Comparison of ENCODE assay signal across 21 cellular contexts in genomic region chr18:27656167-27656778, GRCh38.
DNase-seq lines count a peak whose midpoint lies in the region; ATAC-seq, FAIRE-seq and TF ChIP-seq lines count a peak whose summit lies in the region.
"Had no signal": no experiment of that assay in that cellular context is flagged by ENCODE, and none has a peak within 500 bp of the region (broad histone marks: within the 10 kb centered on the region; RNA-seq: fewer than 3 reads in every experiment).

No MANE protein-coding gene starts in this region.

- no peak overlapping the region for H3K27ac Mint-ChIP-seq in activated naive CD4-positive, alpha-beta T cell treated with anti-CD3 and anti-CD28 coated beads for 36 hours
- H3K27ac Mint-ChIP-seq: activated naive CD8-positive, alpha-beta T cell treated with anti-CD3 and anti-CD28 coated beads, Interleukin-2, amount 50 U/mL, for 24 hours; activated T-cell treated with anti-CD3 and anti-CD28 coated beads, Interleukin-2, amount 50 U/mL, for 24 hours; stimulated activated effector memory CD8-positive, alpha-beta T cell treated with anti-CD3 and anti-CD28 coated beads, Interleukin-12 subunit alpha, Interleukin-12 subunit beta, amount 100 ng/mL, for 72 hours; T-helper 1 cell treated with Interleukin-12 subunit alpha and Interleukin-12 subunit beta and Interleukin-4 antibody, amounts not matched to agents 30 μg/mL and 1 μg/mL, for 36 hours had no signal

- H3K4me3 Mint-ChIP-seq in activated naive CD4-positive, alpha-beta T cell treated with anti-CD3 and anti-CD28 coated beads for 36 hours, result no peak overlapping the region
- H3K4me3 Mint-ChIP-seq: activated naive CD8-positive, alpha-beta T cell treated with anti-CD3 and anti-CD28 coated beads, Interleukin-2, amount 50 U/mL, for 24 hours; activated T-cell treated with anti-CD3 and anti-CD28 coated beads, Interleukin-2, amount 50 U/mL, for 24 hours; stimulated activated effector memory CD8-positive, alpha-beta T cell treated with anti-CD3 and anti-CD28 coated beads, Interleukin-12 subunit alpha, Interleukin-12 subunit beta, amount 100 ng/mL, for 72 hours; T-helper 1 cell treated with Interleukin-12 subunit alpha and Interleukin-12 subunit beta and Interleukin-4 antibody, amounts not matched to agents 30 μg/mL and 1 μg/mL, for 36 hours had no signal

- intact Hi-C loops in pancreas (cut with DNase I), result no loop called here
- intact Hi-C loops in activated naive CD4-positive, alpha-beta T cell treated with anti-CD3 and anti-CD28 coated beads for 36 hours (cut with micrococcal nuclease), result no loop called here

- 18 to 26% methylated on average over 5 of the region's 5 CpGs for WGBS in pancreas, 2 donors
- 39 to 41% methylated on average over 5 of the region's 5 CpGs for WGBS in gastroesophageal sphincter (ENCODE audit: low coverage in 1 of 2), 2 donors

- FAIRE-seq in pancreas (lab: Jason Lieb, UNC), result no peak
- FAIRE-seq: G401.6 had no signal

- TF ChIP-seq POLR2A in gastroesophageal sphincter (IDR thresholded peaks at IDR 0.05), result no peak

- in situ Hi-C loops in brain microvascular endothelial cell (cut with HindIII; ENCODE audit: low pct_ligation_motif_present, low sequenced_read_pairs), result no loop called here

- DNase-seq in EL (peak; percentile 66), HS-5 (ENCODE audit: low read depth) (peak; percentile 23), brain microvascular endothelial cell (peak; percentile 29), pancreas (peak in 1 of 6 donors; percentile 11)
- DNase-seq in activated naive CD4-positive, alpha-beta T cell treated with anti-CD3 and anti-CD28 coated beads for 36 hours, result no peak
- DNase-seq: activated CD4-positive, alpha-beta T cell treated with anti-CD3 and anti-CD28 coated beads for 4 hours; activated naive CD8-positive, alpha-beta T cell treated with anti-CD3 and anti-CD28 coated beads, Interleukin-2, amount 50 U/mL, for 24 hours; activated T-cell treated with anti-CD3 and anti-CD28 coated beads, Interleukin-2, amount 50 U/mL, for 24 hours; C1 segment of cervical spinal cord; dermis blood vessel endothelial cell; MM.1S; NCI-H2171 treated with DMSO at 0.1 percent for 48 hours; OCI-M1; stimulated activated CD4-positive, alpha-beta T cell treated with anti-CD3 and anti-CD28 coated beads, Interleukin-4, amount 100 ng/mL, for 1 hour had no signal

- no peaks in the 10 kb centered on the region for H3K36me3 ChIP-seq in brain microvascular endothelial cell (replicated peaks)
- no peaks in the 10 kb centered on the region for H3K36me3 ChIP-seq in pancreas
- no peaks in the 10 kb centered on the region for H3K36me3 ChIP-seq in gastroesophageal sphincter
- H3K36me3 ChIP-seq: vagina had no signal

- H3K9me3 ChIP-seq in pancreas (no peaks in the 10 kb centered on the region), gastroesophageal sphincter (no peaks in the 10 kb centered on the region)
- H3K9me3 ChIP-seq: vagina had no signal

- H3K27me3 Mint-ChIP-seq in activated naive CD4-positive, alpha-beta T cell treated with anti-CD3 and anti-CD28 coated beads for 36 hours (ENCODE audit: low read depth), result no peaks in the 10 kb centered on the region
- H3K27me3 Mint-ChIP-seq: activated naive CD8-positive, alpha-beta T cell treated with anti-CD3 and anti-CD28 coated beads, Interleukin-2, amount 50 U/mL, for 24 hours; activated T-cell treated with anti-CD3 and anti-CD28 coated beads, Interleukin-2, amount 50 U/mL, for 24 hours had no signal

- H3K4me1 ChIP-seq in pancreas (peaks cover 4 to 7% (median 4%) of the 10 kb centered on the region in 3 donors), gastroesophageal sphincter (no peaks in the 10 kb centered on the region)
- H3K4me1 ChIP-seq: vagina had no signal

- no peaks in the 10 kb centered on the region for H3K4me1 Mint-ChIP-seq in activated naive CD4-positive, alpha-beta T cell treated with anti-CD3 and anti-CD28 coated beads for 36 hours (ENCODE audit: low read depth)
- H3K4me1 Mint-ChIP-seq: activated naive CD8-positive, alpha-beta T cell treated with anti-CD3 and anti-CD28 coated beads, Interleukin-2, amount 50 U/mL, for 24 hours; stimulated activated effector memory CD8-positive, alpha-beta T cell treated with anti-CD3 and anti-CD28 coated beads, Interleukin-12 subunit alpha, Interleukin-12 subunit beta, amount 100 ng/mL, for 72 hours had no signal

- H3K36me3 Mint-ChIP-seq in activated naive CD4-positive, alpha-beta T cell treated with anti-CD3 and anti-CD28 coated beads for 36 hours (ENCODE audit: low read depth), result no peaks in the 10 kb centered on the region
- H3K36me3 Mint-ChIP-seq: stimulated activated effector memory CD8-positive, alpha-beta T cell treated with anti-CD3 and anti-CD28 coated beads, Interleukin-12 subunit alpha, Interleukin-12 subunit beta, amount 100 ng/mL, for 72 hours had no signal

- TF ChIP-seq EP300 in gastroesophageal sphincter (IDR thresholded peaks at IDR 0.05), result no peak

- H3K9me3 Mint-ChIP-seq in activated naive CD4-positive, alpha-beta T cell treated with anti-CD3 and anti-CD28 coated beads for 36 hours, result peaks cover 2% of the 10 kb centered on the region
- H3K9me3 Mint-ChIP-seq: T-helper 1 cell treated with Interleukin-12 subunit alpha and Interleukin-12 subunit beta and Interleukin-4 antibody, amounts not matched to agents 30 μg/mL and 1 μg/mL, for 36 hours had no signal

- TF ChIP-seq CTCF in brain microvascular endothelial cell (IDR thresholded peaks at IDR 0.05; ENCODE audit: low read depth, low read length, missing control alignments) (no peak), pancreas (IDR thresholded peaks at IDR 0.05) (no peak), gastroesophageal sphincter (IDR thresholded peaks at IDR 0.05) (no peak)

- H3K27me3 ChIP-seq in brain microvascular endothelial cell (replicated peaks) (no peaks in the 10 kb centered on the region), pancreas (peaks cover 0 to 40% (median 1%) of the 10 kb centered on the region in 4 donors), gastroesophageal sphincter (no peaks in the 10 kb centered on the region)
- H3K27me3 ChIP-seq: vagina had no signal

- ATAC-seq in pancreas (peak in 3 of 4 donors; percentile 55 to 85 (median 63)), gastroesophageal sphincter (no peak), GM21717 (IDR thresholded peaks at IDR 0.05; ENCODE audit: unreplicated experiment) (no peak)
- no peak for ATAC-seq in activated CD4-positive, CD25-positive, alpha-beta regulatory T cell treated with anti-CD3 and anti-CD28 coated beads, Interleukin-2, amount 50 U/mL, for 24 hours
- ATAC-seq: activated naive CD8-positive, alpha-beta T cell treated with anti-CD3 and anti-CD28 coated beads, Interleukin-2, amount 50 U/mL, for 24 hours; stimulated activated effector memory CD8-positive, alpha-beta T cell treated with anti-CD3 and anti-CD28 coated beads, Interleukin-12 subunit alpha, Interleukin-12 subunit beta, amount 100 ng/mL, for 72 hours had no signal

- CTCF ChIA-PET in activated naive CD4-positive, alpha-beta T cell treated with anti-CD3 and anti-CD28 coated beads for 36 hours (lab: Charles Lee), result no interaction called here

- H3K4me3 ChIP-seq in brain microvascular endothelial cell (ENCODE audit: low read depth, low read length) (no peak overlapping the region), pancreas (no peak overlapping the region), gastroesophageal sphincter (no peak overlapping the region)
- H3K4me3 ChIP-seq: vagina had no signal

- H3K27ac ChIP-seq in brain microvascular endothelial cell (no peak overlapping the region), pancreas (peak overlapping the region in 1 of 4 donors; percentile 20), gastroesophageal sphincter (no peak overlapping the region)
- H3K27ac ChIP-seq: vagina had no signal

Comparison
In these comparisons a context has a peak if more than half of its experiments do, and no peak if none do; other contexts are left out.
1. ATAC-seq: peak in pancreas (3 of 4); none in activated CD4-positive, CD25-positive, alpha-beta regulatory T cell treated with anti-CD3 and anti-CD28 coated beads, Interleukin-2, amount 50 U/mL, for 24 hours (0 of 2), gastroesophageal sphincter (single experiment) and GM21717 (single experiment).